ENCODE assay signal across 1 cellular context in the genomic region with DNA sequence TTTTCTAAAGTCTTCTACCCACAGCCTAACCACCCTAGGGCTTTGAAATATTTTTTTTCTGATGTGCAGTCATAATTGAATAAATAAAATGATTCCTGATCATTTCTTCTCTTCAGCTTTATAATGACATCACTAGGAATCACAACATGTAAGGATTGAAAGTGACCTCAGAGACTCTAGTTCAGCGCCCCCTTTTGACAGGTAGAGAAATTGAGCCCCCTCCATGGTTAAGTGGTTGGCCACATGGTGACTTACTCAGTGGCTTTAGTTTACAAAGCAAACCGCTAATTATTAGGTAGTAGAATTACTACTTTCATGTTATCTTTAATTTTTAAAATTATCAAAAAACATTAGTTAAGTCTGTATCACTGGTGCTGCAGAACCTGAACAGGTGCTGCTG.
TF ChIP-seq lines count a peak whose summit lies in the region.

No MANE protein-coding gene starts in this region.

TF ChIP-seq in SK-N-SH, 30 proteins besides CTCF, POLR2A, EP300 and RAD21 (continued from another document):
- TF ChIP-seq, protein P1, sequence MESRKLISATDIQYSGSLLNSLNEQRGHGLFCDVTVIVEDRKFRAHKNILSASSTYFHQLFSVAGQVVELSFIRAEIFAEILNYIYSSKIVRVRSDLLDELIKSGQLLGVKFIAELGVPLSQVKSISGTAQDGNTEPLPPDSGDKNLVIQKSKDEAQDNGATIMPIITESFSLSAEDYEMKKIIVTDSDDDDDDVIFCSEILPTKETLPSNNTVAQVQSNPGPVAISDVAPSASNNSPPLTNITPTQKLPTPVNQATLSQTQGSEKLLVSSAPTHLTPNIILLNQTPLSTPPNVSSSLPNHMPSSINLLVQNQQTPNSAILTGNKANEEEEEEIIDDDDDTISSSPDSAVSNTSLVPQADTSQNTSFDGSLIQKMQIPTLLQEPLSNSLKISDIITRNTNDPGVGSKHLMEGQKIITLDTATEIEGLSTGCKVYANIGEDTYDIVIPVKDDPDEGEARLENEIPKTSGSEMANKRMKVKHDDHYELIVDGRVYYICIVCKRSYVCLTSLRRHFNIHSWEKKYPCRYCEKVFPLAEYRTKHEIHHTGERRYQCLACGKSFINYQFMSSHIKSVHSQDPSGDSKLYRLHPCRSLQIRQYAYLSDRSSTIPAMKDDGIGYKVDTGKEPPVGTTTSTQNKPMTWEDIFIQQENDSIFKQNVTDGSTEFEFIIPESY (IDR thresholded peaks at IDR 0.05; ENCODE audit: borderline replicate concordance, low read depth) = no peak
